In genomic region chr1:171640225-171640624, GRCh38 we compare ENCODE assay signal across 30 cellular contexts. TPM values are rescaled to one million over a fixed set of nuclear protein-coding genes. Genes with fewer than 3 reads are reported as not detected.
"Had no signal": no experiment of that assay in that cellular context is flagged by ENCODE, and none has a peak within 500 bp of the region (broad histone marks: within the 10 kb centered on the region; RNA-seq: fewer than 3 reads in every experiment).

No MANE protein-coding gene starts in this region.

- H3K36me3 Mint-ChIP-seq: stimulated activated effector memory CD8-positive, alpha-beta T cell treated with anti-CD3 and anti-CD28 coated beads, Interleukin-12 subunit alpha, Interleukin-12 subunit beta, amount 100 ng/mL, for 72 hours; stimulated activated memory B cell treated with anti-CD40 and anti-IgM and Interleukin-4, amounts not matched to agents 10 μg/mL and 1 μg/mL and 100 μg/mL, for 72 hours; stimulated activated naive B cell treated with anti-CD40 and anti-IgM and Interleukin-4, amounts not matched to agents 10 μg/mL and 1 μg/mL and 100 μg/mL, for 72 hours had no signal

- H3K9me3 Mint-ChIP-seq: stimulated activated effector memory CD8-positive, alpha-beta T cell treated with anti-CD3 and anti-CD28 coated beads, Interleukin-12 subunit alpha, Interleukin-12 subunit beta, amount 100 ng/mL, for 72 hours; stimulated activated memory B cell treated with anti-CD40 and anti-IgM and Interleukin-4, amounts not matched to agents 10 μg/mL and 1 μg/mL and 100 μg/mL, for 72 hours; stimulated activated naive B cell treated with anti-CD40 and anti-IgM and Interleukin-4, amounts not matched to agents 10 μg/mL and 1 μg/mL and 100 μg/mL, for 72 hours; stimulated activated naive CD8-positive, alpha-beta T cell treated with anti-CD3 and anti-CD28 coated beads, Interleukin-15, amount 100 ng/mL, for 72 hours; stimulated activated naive CD8-positive, alpha-beta T cell treated with anti-CD3 and anti-CD28 coated beads, Interleukin-15, Interleukin-2, amounts not matched to agents 100 ng/mL and 50 ng/mL, for 24 hours had no signal

- H3K27me3 ChIP-seq: stomach, suprapubic skin, testis, thyroid gland, tibial artery, tibial nerve, transverse colon, upper lobe of left lung, upper lobe of right lung, uterus, vagina had no signal

- H3K4me3 Mint-ChIP-seq: stimulated activated effector memory CD8-positive, alpha-beta T cell treated with anti-CD3 and anti-CD28 coated beads, Interleukin-12 subunit alpha, Interleukin-12 subunit beta, amount 100 ng/mL, for 72 hours; stimulated activated memory B cell treated with anti-CD40 and anti-IgM and Interleukin-4, amounts not matched to agents 10 μg/mL and 1 μg/mL and 100 μg/mL, for 72 hours; stimulated activated naive B cell treated with anti-CD40 and anti-IgM and Interleukin-4, amounts not matched to agents 10 μg/mL and 1 μg/mL and 100 μg/mL, for 72 hours; stimulated activated naive CD8-positive, alpha-beta T cell treated with anti-CD3 and anti-CD28 coated beads, Interleukin-15, amount 100 ng/mL, for 72 hours; stimulated activated naive CD8-positive, alpha-beta T cell treated with anti-CD3 and anti-CD28 coated beads, Interleukin-15, Interleukin-2, amounts not matched to agents 100 ng/mL and 50 ng/mL, for 24 hours had no signal

- DNase-seq: stimulated activated CD4-positive, alpha-beta T cell treated with anti-CD3 and anti-CD28 coated beads, Interleukin-2, amount 100 ng/mL, for 48 hours; stimulated activated CD4-positive, alpha-beta T cell treated with anti-CD3 and anti-CD28 coated beads, Interleukin-4, amount 100 ng/mL, for 1 hour; stimulated activated CD4-positive, alpha-beta T cell treated with anti-CD3 and anti-CD28 coated beads, Interleukin-4, amount 100 ng/mL, for 24 hours; stimulated activated CD4-positive, alpha-beta T cell treated with anti-CD3 and anti-CD28 coated beads, Interleukin-4, amount 100 ng/mL, for 4 hours; stimulated activated CD8-positive, alpha-beta memory T cell treated with anti-CD3 and anti-CD28 coated beads, Interleukin-4, amount 100 ng/mL, for 48 hours; stimulated activated naive B cell treated with anti-CD40 and anti-IgM and Interleukin-4, amounts not matched to agents 10 μg/mL and 1 μg/mL and 100 μg/mL, for 72 hours; stimulated activated naive CD4-positive, alpha-beta T cell; stimulated activated naive CD4-positive, alpha-beta T cell treated with Interleukin-2 at 50 U/mL for 16 hours; stimulated activated naive CD8-positive, alpha-beta T cell treated with anti-CD3 and anti-CD28 coated beads, Interleukin-15, amount 100 ng/mL, for 72 hours; stimulated activated naive CD8-positive, alpha-beta T cell treated with anti-CD3 and anti-CD28 coated beads, Interleukin-15, Interleukin-2, amounts not matched to agents 100 U/mL and 50 U/mL, for 24 hours; stomach; substantia nigra; thyroid gland; tibial artery; transverse colon; upper lobe of right lung; uterus had no signal

- H3K9me3 ChIP-seq: stomach, suprapubic skin, testis, thoracic aorta, thyroid gland, tibial artery, tibial nerve, transverse colon, upper lobe of left lung, upper lobe of right lung, uterus, vagina had no signal

- H3K36me3 ChIP-seq: suprapubic skin, thoracic aorta, thyroid gland, tibial nerve, transverse colon, upper lobe of left lung, upper lobe of right lung, uterus, vagina had no signal

- H3K27ac ChIP-seq: stomach, suprapubic skin, testis, thoracic aorta, thyroid gland, tibial artery, tibial nerve, transverse colon, upper lobe of left lung, upper lobe of right lung, uterus, vagina had no signal

- H3K4me3 ChIP-seq: stomach, suprapubic skin, testis, thoracic aorta, thyroid gland, tibial artery, tibial nerve, transverse colon, upper lobe of left lung, upper lobe of right lung, uterus, vagina had no signal

- ATAC-seq: stimulated activated effector memory CD8-positive, alpha-beta T cell treated with anti-CD3 and anti-CD28 coated beads, Interleukin-12 subunit alpha, Interleukin-12 subunit beta, amount 100 ng/mL, for 72 hours; stimulated activated memory B cell treated with anti-CD40 and anti-IgM and Interleukin-4, amounts not matched to agents 10 μg/mL and 1 μg/mL and 100 μg/mL, for 72 hours; stimulated activated naive B cell treated with anti-CD40 and anti-IgM and Interleukin-4, amounts not matched to agents 10 μg/mL and 1 μg/mL and 100 μg/mL, for 72 hours; stimulated activated naive CD8-positive, alpha-beta T cell treated with anti-CD3 and anti-CD28 coated beads, Interleukin-15, amount 100 ng/mL, for 72 hours; stimulated activated naive CD8-positive, alpha-beta T cell treated with anti-CD3 and anti-CD28 coated beads, Interleukin-15, Interleukin-2, amounts not matched to agents 100 U/mL and 50 U/mL, for 24 hours had no signal

- FAIRE-seq: urothelium cell line had no signal

- H3K27ac Mint-ChIP-seq: stimulated activated memory B cell treated with anti-CD40 and anti-IgM and Interleukin-4, amounts not matched to agents 10 μg/mL and 1 μg/mL and 100 μg/mL, for 72 hours; stimulated activated naive B cell treated with anti-CD40 and anti-IgM and Interleukin-4, amounts not matched to agents 10 μg/mL and 1 μg/mL and 100 μg/mL, for 72 hours; stimulated activated naive CD8-positive, alpha-beta T cell treated with anti-CD3 and anti-CD28 coated beads, Interleukin-15, amount 100 ng/mL, for 72 hours; stimulated activated naive CD8-positive, alpha-beta T cell treated with anti-CD3 and anti-CD28 coated beads, Interleukin-15, Interleukin-2, amounts not matched to agents 100 ng/mL and 50 ng/mL, for 24 hours had no signal

RNA-seq across cellular contexts. Expression of gene MYOCOS, which starts 18.2 kb away (rescaled TPM):
- total RNA-seq: stomach, subcutaneous adipose tissue, suprapubic skin, thoracic aorta, tibial nerve, transverse colon, upper lobe of left lung, upper lobe of right lung, ureter, urinary bladder, vagina had no signal
- polyA plus RNA-seq: stomach, urinary bladder had no signal
